In genomic region chr10:133100706-133101463, GRCh38 we compare ENCODE assay signal across 10 cellular contexts. TPM values are rescaled to one million over a fixed set of nuclear protein-coding genes. Genes with fewer than 3 reads are reported as not detected.
A peak's percentile ranks its signal among the peaks of the same experiment; 100 is the strongest.
DNase-seq lines count a peak whose midpoint lies in the region; ATAC-seq and TF ChIP-seq lines count a peak whose summit lies in the region.
"Had no signal": no experiment of that assay in that cellular context is flagged by ENCODE, and none has a peak within 500 bp of the region (broad histone marks: within the 10 kb centered on the region; RNA-seq: fewer than 3 reads in every experiment).

No MANE protein-coding gene starts in this region.

- TF ChIP-seq CTCF in Calu3 (IDR thresholded peaks at IDR 0.05; ENCODE audit: unreplicated experiment) (no peak), HFFc6 (IDR thresholded peaks at IDR 0.05) (no peak)

- H3K27ac ChIP-seq in HUES64 (ENCODE audit: low read depth, low read length), result no peak overlapping the region
- H3K27ac ChIP-seq: KMS-11 had no signal

- H3K4me1 ChIP-seq in HUES64 (ENCODE audit: insufficient read depth, low read length), result peaks cover 4% of the 10 kb centered on the region; the same call in 1 of the 2 replicates

- no TSS peak for BruUV-seq in Calu3 (replicated peaks; lab: Mats Ljungman, UMichigan)

- H3K27me3 ChIP-seq in HUES64 (ENCODE audit: insufficient read depth, low read length), result no peaks in the 10 kb centered on the region

- H3K4me1 Mint-ChIP-seq in Calu3 (ENCODE audit: low read depth, unreplicated experiment) (no peaks in the 10 kb centered on the region), memory B cell (peaks cover 2% of the 10 kb centered on the region), HFFc6 (ENCODE audit: low read depth) (no peaks in the 10 kb centered on the region)

- H3K27ac Mint-ChIP-seq in Calu3 (ENCODE audit: unreplicated experiment) (no peak overlapping the region), memory B cell (no peak overlapping the region), HFFc6 (no peak overlapping the region)

- intact Hi-C loops in Calu3 (cut with micrococcal nuclease; ENCODE audit: unreplicated experiment), result no loop called here

- WGBS in HUES64, result 22% methylated on average over 40 of the region's 40 CpGs

- no peaks in the 10 kb centered on the region for H3K9me3 ChIP-seq in HUES64 (ENCODE audit: insufficient read depth, low read depth, low read length)

- no peak overlapping the region for H3K9ac ChIP-seq in HUES64 (ENCODE audit: low read depth, low read length)
- H3K9ac ChIP-seq: KMS-11 had no signal

- H3K4me3 Mint-ChIP-seq in Calu3 (ENCODE audit: low read depth, unreplicated experiment) (no peak overlapping the region), memory B cell (no peak overlapping the region), HFFc6 (no peak overlapping the region)

- peaks cover 33% of the 10 kb centered on the region for H3K27me3 Mint-ChIP-seq in Calu3 (ENCODE audit: unreplicated experiment)
- H3K27me3 Mint-ChIP-seq in memory B cell, result peaks cover 10% of the 10 kb centered on the region
- H3K27me3 Mint-ChIP-seq in HFFc6 (ENCODE audit: insufficient read depth), result peaks cover 8% of the 10 kb centered on the region

- CTCF ChIA-PET in Calu3 (lab: Charles Lee), result no interaction called here

- no peaks in the 10 kb centered on the region for H3K36me3 ChIP-seq in HUES64 (ENCODE audit: insufficient read depth, low read length)

- H3K9me3 Mint-ChIP-seq in Calu3 (ENCODE audit: low read depth, unreplicated experiment), result no peaks in the 10 kb centered on the region
- no peaks in the 10 kb centered on the region for H3K9me3 Mint-ChIP-seq in memory B cell
- peaks cover 4% of the 10 kb centered on the region; the same call in 1 of the 2 replicates for H3K9me3 Mint-ChIP-seq in HFFc6

- peak; percentile 27 for ATAC-seq in memory B cell (ENCODE audit: low read depth)

- DNase-seq in Calu3, result peak; percentile 71
- DNase-seq in activated T-cell treated with anti-CD3 and anti-CD28 coated beads, Interleukin-2, amount 50 U/mL, for 48 hours, result peak; percentile 36 to 57
- no peak for DNase-seq in memory B cell (ENCODE audit: low spot score in 2 of 2)
- no peak for DNase-seq in NCI-H1436 treated with DMSO at 0.1 percent for 48 hours (lab: John Stamatoyannopoulos, UW)
- DNase-seq in NCI-H1105 (lab: John Stamatoyannopoulos, UW), result no peak
- no peak for DNase-seq in dermis blood vessel endothelial cell
- no peak for DNase-seq in HFFc6

- H3K36me3 Mint-ChIP-seq in Calu3 (ENCODE audit: insufficient read depth, unreplicated experiment) (no peaks in the 10 kb centered on the region), memory B cell (no peaks in the 10 kb centered on the region), HFFc6 (ENCODE audit: low read depth) (no peaks in the 10 kb centered on the region)

- peak overlapping the region; percentile 26 for H3K4me3 ChIP-seq in HUES64 (ENCODE audit: low read length)

RNA-seq across cellular contexts. Expression of gene ADGRA1, which starts 13.2 kb away (rescaled TPM):
- total RNA-seq in Calu3 (2022) (not detected in 2 replicates), dermis blood vessel endothelial cell (0.05 TPM in 1 of 2 replicates, not detected in the other)
- polyA plus RNA-seq in HUES64 (2013, experiment 1 of 2), result 0.10 TPM
- 0.32 TPM for polyA plus RNA-seq in HUES64 (2013, experiment 2 of 2)
- not detected for total RNA-seq in HFFc6 (2021; fragmentation: NEBNext Ultra II Directional; extraction: Animal tissue kit (Norgen Biotek cat#: 25700))
- total RNA-seq: fibroblast of villous mesenchyme had no signal

RNA-seq across cellular contexts. Expression of gene KNDC1, which starts 59.1 kb away (rescaled TPM):
- total RNA-seq in Calu3 (2022), result 1.2 and 1.7 TPM in 2 replicates
- 5.4 TPM for polyA plus RNA-seq in HUES64 (2013, experiment 1 of 2)
- 6.3 TPM for polyA plus RNA-seq in HUES64 (2013, experiment 2 of 2)
- total RNA-seq in dermis blood vessel endothelial cell, result 0.28 TPM in 1 of 2 replicates, not detected in the other
- under 1 TPM in 3 of 6 experiments, not detected in 3; 0.05 to 1.00 (median 0.28) TPM for total RNA-seq in HFFc6 (2021; fragmentation: NEBNext Ultra II Directional; extraction: Animal tissue kit (Norgen Biotek cat#: 25700))

Comparison
In these comparisons a context has a peak if more than half of its experiments do, and no peak if none do; other contexts are left out.
1. DNase-seq: peak in Calu3 (single experiment) and activated T-cell treated with anti-CD3 and anti-CD28 coated beads, Interleukin-2, amount 50 U/mL, for 48 hours (2 of 2); none in memory B cell (0 of 2), NCI-H1436 treated with DMSO at 0.1 percent for 48 hours (single experiment), NCI-H1105 (single experiment), dermis blood vessel endothelial cell (single experiment) and HFFc6 (single experiment).